Comparison of ENCODE assay signal across 6 cellular contexts in genomic region chr11:119473901-119474681, GRCh38. TPM values are rescaled to one million over a fixed set of nuclear protein-coding genes. Genes with fewer than 3 reads are reported as not detected.
"Had no signal": no experiment of that assay in that cellular context is flagged by ENCODE, and none has a peak within 500 bp of the region (broad histone marks: within the 10 kb centered on the region; RNA-seq: fewer than 3 reads in every experiment).

No MANE protein-coding gene starts in this region.

- H3K4me3 ChIP-seq: dorsolateral prefrontal cortex, lung, tibial nerve had no signal

- H3K9me3 ChIP-seq: tibial nerve had no signal

- H3K36me3 ChIP-seq: tibial nerve had no signal

- H3K27me3 ChIP-seq: dorsolateral prefrontal cortex, tibial nerve had no signal

- DNase-seq: stimulated activated naive CD4-positive, alpha-beta T cell treated with Interleukin-2 at 50 U/mL for 16 hours had no signal

RNA-seq across cellular contexts. Expression of gene THY1, which starts 51.1 kb away (rescaled TPM):
- total RNA-seq: activated naive CD8-positive, alpha-beta T cell treated with anti-CD3 and anti-CD28 coated beads, Interleukin-2, amount 10 ng/mL, durations not matched to agents 7 days and 5 days; natural killer cell treated with Interleukin-12 subunit alpha and Interleukin-12 subunit beta and Interleukin-15 and Interleukin-18, amount 100 ng/mL, for 72 hours had no signal
